ENCODE assay signal across 25 cellular contexts in genomic region chr6:111900731-111901130, GRCh38.
"Had no signal": no experiment of that assay in that cellular context is flagged by ENCODE, and none has a peak within 500 bp of the region (broad histone marks: within the 10 kb centered on the region; RNA-seq: fewer than 3 reads in every experiment).

No MANE protein-coding gene starts in this region.

- H3K9me3 ChIP-seq: left ventricle myocardium inferior, pancreas, prostate gland, tibial nerve, upper lobe of left lung, vagina had no signal

- H3K36me3 ChIP-seq: left ventricle myocardium inferior, pancreas, prostate gland, tibial nerve, upper lobe of left lung, vagina had no signal

- H3K27me3 ChIP-seq: pancreas, tibial nerve, upper lobe of left lung, vagina had no signal

- DNase-seq: islet precursor cell; left ventricle myocardium inferior; mesendoderm; naive B cell; natural killer cell; nephron progenitor cell; nucleus accumbens; pancreas; posterior cingulate gyrus; retina; right cardiac atrium; stimulated activated CD4-positive, alpha-beta T cell treated with anti-CD3 and anti-CD28 coated beads, Interleukin-12 subunit alpha, Interleukin-12 subunit beta, amount 100 ng/mL, for 4 hours; stimulated activated CD4-positive, alpha-beta T cell treated with anti-CD3 and anti-CD28 coated beads, Interleukin-15, amount 100 ng/mL, for 24 hours; stimulated activated CD4-positive, alpha-beta T cell treated with anti-CD3 and anti-CD28 coated beads, Interleukin-4, amount 100 ng/mL, for 24 hours; stimulated activated naive CD4-positive, alpha-beta T cell; stimulated activated naive CD8-positive, alpha-beta T cell treated with anti-CD3 and anti-CD28 coated beads, Interleukin-15, amount 100 ng/mL, for 72 hours; substantia nigra; upper lobe of left lung had no signal

- H3K4me3 ChIP-seq: left ventricle myocardium inferior, lung, pancreas, prostate gland, skin epidermis, tibial nerve, upper lobe of left lung, vagina had no signal

- H3K27ac ChIP-seq: left ventricle myocardium inferior, pancreas, prostate gland, skin epidermis, tibial nerve, upper lobe of left lung, vagina had no signal

- ATAC-seq: natural killer cell; pancreas; right cardiac atrium; sciatic nerve; stimulated activated effector memory CD8-positive, alpha-beta T cell treated with anti-CD3 and anti-CD28 coated beads, Interleukin-12 subunit alpha, Interleukin-12 subunit beta, amount 100 ng/mL, for 72 hours; stimulated activated naive CD8-positive, alpha-beta T cell treated with anti-CD3 and anti-CD28 coated beads, Interleukin-15, amount 100 ng/mL, for 72 hours had no signal

- FAIRE-seq: pancreas had no signal

- H3K4me1 ChIP-seq: pancreas, prostate gland, tibial nerve, upper lobe of left lung, vagina had no signal
